Comparison of ENCODE assay signal across 28 cellular contexts in genomic region chr10:126043389-126043788, GRCh38.
"Had no signal": no experiment of that assay in that cellular context is flagged by ENCODE, and none has a peak within 500 bp of the region (broad histone marks: within the 10 kb centered on the region; RNA-seq: fewer than 3 reads in every experiment).

No MANE protein-coding gene starts in this region.

- H3K9me3 Mint-ChIP-seq: activated CD4-positive, alpha-beta T cell treated with anti-CD3 and anti-CD28 coated beads, Interleukin-2, amount 10 ng/mL, durations not matched to agents 7 days and 5 days; activated naive CD4-positive, alpha-beta T cell treated with anti-CD3 and anti-CD28 coated beads, Interleukin-2, amount 50 U/mL, for 24 hours; activated naive CD8-positive, alpha-beta T cell treated with anti-CD3 and anti-CD28 coated beads, Interleukin-2, amount 50 U/mL, for 24 hours; activated T-cell treated with anti-CD3 and anti-CD28 coated beads, Interleukin-2, amount 50 U/mL, for 24 hours; nephron had no signal

- H3K27me3 Mint-ChIP-seq: activated CD4-positive, alpha-beta memory T cell treated with anti-CD3 and anti-CD28 coated beads, Interleukin-2, amount 10 ng/mL, durations not matched to agents 7 days and 5 days; activated CD4-positive, alpha-beta T cell treated with anti-CD3 and anti-CD28 coated beads, Interleukin-2, amount 10 ng/mL, durations not matched to agents 7 days and 5 days; activated naive CD8-positive, alpha-beta T cell treated with anti-CD3 and anti-CD28 coated beads, Interleukin-2, amount 50 U/mL, for 24 hours; progenitor cell of endocrine pancreas had no signal

- H3K36me3 ChIP-seq: ovary, right lobe of liver, transverse colon had no signal

- H3K27me3 ChIP-seq: ovary, right lobe of liver, testis, transverse colon had no signal

- H3K27ac ChIP-seq: ovary, right lobe of liver, testis, transverse colon had no signal

- DNase-seq: activated CD4-positive, alpha-beta memory T cell treated with anti-CD3 and anti-CD28 coated beads, Interleukin-2, amount 10 ng/mL, durations not matched to agents 7 days and 5 days; activated CD4-positive, alpha-beta T cell treated with anti-CD3 and anti-CD28 coated beads for 1 hour; activated CD4-positive, alpha-beta T cell treated with anti-CD3 and anti-CD28 coated beads, Interleukin-2, amount 10 ng/mL, durations not matched to agents 7 days and 5 days; activated CD8-positive, alpha-beta memory T cell treated with anti-CD3 and anti-CD28 coated beads, Interleukin-2, amount 50 U/mL, for 48 hours; activated gamma-delta T cell treated with Interleukin-2 at 50 U/mL for 16 hours; activated naive CD8-positive, alpha-beta T cell treated with anti-CD3 and anti-CD28 coated beads, Interleukin-2, amount 50 U/mL, for 24 hours; activated T-cell treated with anti-CD3 and anti-CD28 coated beads, Interleukin-2, amount 50 U/mL, for 24 hours; amygdala; caudate nucleus; cortex of kidney; foreskin fibroblast; head of caudate nucleus; hypothalamus; midbrain; ovary; right lobe of liver; stimulated activated CD4-positive, alpha-beta T cell treated with anti-CD3 and anti-CD28 coated beads, Interleukin-1b, Interleukin-23, amount 100 ng/mL, for 48 hours; stimulated activated CD4-positive, alpha-beta T cell treated with anti-CD3 and anti-CD28 coated beads, Interleukin-4, amount 100 ng/mL, for 4 hours; stimulated activated CD8-positive, alpha-beta memory T cell treated with anti-CD3 and anti-CD28 coated beads, Interleukin-4, amount 100 ng/mL, for 48 hours; stimulated activated naive CD4-positive, alpha-beta T cell treated with Interleukin-2 at 50 U/mL for 16 hours; testis; transverse colon had no signal

- H3K4me3 ChIP-seq: ovary, right lobe of liver, skin epidermis, testis, transverse colon had no signal

- ATAC-seq: activated naive CD8-positive, alpha-beta T cell treated with anti-CD3 and anti-CD28 coated beads, Interleukin-2, amount 50 U/mL, for 24 hours; esophagus mucosa; right lobe of liver had no signal

- H3K4me3 Mint-ChIP-seq: activated CD4-positive, alpha-beta memory T cell treated with anti-CD3 and anti-CD28 coated beads, Interleukin-2, amount 10 ng/mL, durations not matched to agents 7 days and 5 days; activated CD4-positive, alpha-beta T cell treated with anti-CD3 and anti-CD28 coated beads, Interleukin-2, amount 10 ng/mL, durations not matched to agents 7 days and 5 days; activated naive CD4-positive, alpha-beta T cell treated with anti-CD3 and anti-CD28 coated beads, Interleukin-2, amount 50 U/mL, for 24 hours; activated naive CD8-positive, alpha-beta T cell treated with anti-CD3 and anti-CD28 coated beads, Interleukin-2, amount 50 U/mL, for 24 hours; activated T-cell treated with anti-CD3 and anti-CD28 coated beads, Interleukin-2, amount 50 U/mL, for 24 hours; nephron had no signal

- H3K27ac Mint-ChIP-seq: activated CD4-positive, alpha-beta memory T cell treated with anti-CD3 and anti-CD28 coated beads, Interleukin-2, amount 10 ng/mL, durations not matched to agents 7 days and 5 days; activated CD4-positive, alpha-beta T cell treated with anti-CD3 and anti-CD28 coated beads, Interleukin-2, amount 10 ng/mL, durations not matched to agents 7 days and 5 days; activated naive CD4-positive, alpha-beta T cell treated with anti-CD3 and anti-CD28 coated beads, Interleukin-2, amount 50 U/mL, for 24 hours; activated naive CD8-positive, alpha-beta T cell treated with anti-CD3 and anti-CD28 coated beads, Interleukin-2, amount 50 U/mL, for 24 hours; activated T-cell treated with anti-CD3 and anti-CD28 coated beads, Interleukin-2, amount 50 U/mL, for 24 hours; progenitor cell of endocrine pancreas had no signal

- FAIRE-seq: urothelium cell line had no signal

- H3K9me3 ChIP-seq: ovary, right lobe of liver, testis, transverse colon had no signal

- H3K36me3 Mint-ChIP-seq: activated naive CD4-positive, alpha-beta T cell treated with anti-CD3 and anti-CD28 coated beads, Interleukin-2, amount 50 U/mL, for 24 hours had no signal

- H3K4me1 ChIP-seq: right lobe of liver, testis had no signal
